ENCODE assay signal across 21 cellular contexts in genomic region chr5:179130101-179130681, GRCh38.
DNase-seq lines count a peak whose midpoint lies in the region; ATAC-seq, FAIRE-seq and TF ChIP-seq lines count a peak whose summit lies in the region.
"Had no signal": no experiment of that assay in that cellular context is flagged by ENCODE, and none has a peak within 500 bp of the region (broad histone marks: within the 10 kb centered on the region; RNA-seq: fewer than 3 reads in every experiment).

No MANE protein-coding gene starts in this region.

- ATAC-seq in GM21381 (IDR thresholded peaks at IDR 0.05; ENCODE audit: unreplicated experiment): no peak
- ATAC-seq: HepG2 had no signal

- TF ChIP-seq CTCF in left ventricle myocardium inferior (IDR thresholded peaks at IDR 0.05; ENCODE audit: borderline replicate concordance): no peak
- TF ChIP-seq CTCF in kidney (IDR thresholded peaks at IDR 0.05; ENCODE audit: borderline replicate concordance, extremely low read depth, insufficient read depth): no peak

- no peak overlapping the region for H3K27ac ChIP-seq in left ventricle myocardium inferior (replicated peaks)
- H3K27ac ChIP-seq in kidney (ENCODE audit: low read depth in 2 of 2, low read length in 2 of 2): no peak overlapping the region

- no peak overlapping the region for H3K4me3 Mint-ChIP-seq in activated naive CD4-positive, alpha-beta T cell treated with anti-CD3 and anti-CD28 coated beads for 36 hours
- H3K4me3 Mint-ChIP-seq: B cell; CD4-positive, alpha-beta memory T cell had no signal

- FAIRE-seq in kidney (lab: Jason Lieb, UNC): no peak
- FAIRE-seq: A204.1, D721Med, G401.6, GM12891, H1, HepG2, HTR-8/SVneo had no signal

- no peaks in the 10 kb centered on the region for H3K36me3 Mint-ChIP-seq in activated naive CD4-positive, alpha-beta T cell treated with anti-CD3 and anti-CD28 coated beads for 36 hours (ENCODE audit: low read depth)
- H3K36me3 Mint-ChIP-seq: CD4-positive, alpha-beta memory T cell had no signal

- CTCF ChIA-PET in activated naive CD4-positive, alpha-beta T cell treated with anti-CD3 and anti-CD28 coated beads for 36 hours (lab: Charles Lee): no interaction called here

- no peaks in the 10 kb centered on the region for H3K9me3 Mint-ChIP-seq in activated naive CD4-positive, alpha-beta T cell treated with anti-CD3 and anti-CD28 coated beads for 36 hours

- H3K4me3 ChIP-seq in left ventricle myocardium inferior (no peak overlapping the region), kidney (ENCODE audit: low read length in 2 of 2) (no peak overlapping the region)
- H3K4me3 ChIP-seq: HAP-1 had no signal

- H3K9me3 ChIP-seq in left ventricle myocardium inferior (replicated peaks): no peaks in the 10 kb centered on the region
- no peaks in the 10 kb centered on the region for H3K9me3 ChIP-seq in kidney (ENCODE audit: control insufficient read depth in 1 of 2, low read length in 2 of 2)
- H3K9me3 ChIP-seq: HAP-1 had no signal

- DNase-seq in cardiac septum (ENCODE audit: low spot score) (peak; percentile 69), left ventricle myocardium inferior (no peak), kidney (peak; percentile 41), posterior vena cava (ENCODE audit: low spot score) (peak; percentile 77), iPS-NIHi11 (ENCODE audit: low spot score) (no peak)
- DNase-seq in activated naive CD4-positive, alpha-beta T cell treated with anti-CD3 and anti-CD28 coated beads for 36 hours: no peak
- DNase-seq: C1 segment of cervical spinal cord; CD4-positive, alpha-beta memory T cell; DMS153; DMS79 treated with DMSO at 0.1 percent for 48 hours; EL had no signal

- H3K36me3 ChIP-seq in left ventricle myocardium inferior: no peaks in the 10 kb centered on the region
- H3K36me3 ChIP-seq in kidney (ENCODE audit: control insufficient read depth in 1 of 2, insufficient read depth in 2 of 2, low read length in 2 of 2): no peaks in the 10 kb centered on the region
- H3K36me3 ChIP-seq: HAP-1 had no signal

- intact Hi-C loops in cardiac septum (cut with DNase I) (no loop called here), left ventricle myocardium inferior (cut with micrococcal nuclease) (no loop called here), kidney (cut with DNase I) (no loop called here), posterior vena cava (cut with DNase I) (no loop called here)
- intact Hi-C loops in activated naive CD4-positive, alpha-beta T cell treated with anti-CD3 and anti-CD28 coated beads for 36 hours (cut with micrococcal nuclease): no loop called here

- H3K4me1 ChIP-seq in left ventricle myocardium inferior (no peaks in the 10 kb centered on the region), kidney (ENCODE audit: control insufficient read depth in 1 of 2, insufficient read depth in 1 of 2, low read depth in 1 of 2, low read length in 2 of 2) (no peaks in the 10 kb centered on the region)
- H3K4me1 ChIP-seq: HAP-1 had no signal

- no peak overlapping the region for H3K9ac ChIP-seq in kidney (ENCODE audit: low read length in 2 of 2)

- peaks cover 5% of the 10 kb centered on the region for H3K27me3 Mint-ChIP-seq in activated naive CD4-positive, alpha-beta T cell treated with anti-CD3 and anti-CD28 coated beads for 36 hours (ENCODE audit: low read depth)
- H3K27me3 Mint-ChIP-seq: B cell; CD4-positive, alpha-beta memory T cell had no signal

- H3K27ac Mint-ChIP-seq in activated naive CD4-positive, alpha-beta T cell treated with anti-CD3 and anti-CD28 coated beads for 36 hours: no peak overlapping the region
- H3K27ac Mint-ChIP-seq: B cell; CD4-positive, alpha-beta memory T cell had no signal

- H3K4me1 Mint-ChIP-seq in activated naive CD4-positive, alpha-beta T cell treated with anti-CD3 and anti-CD28 coated beads for 36 hours (ENCODE audit: low read depth): no peaks in the 10 kb centered on the region
- H3K4me1 Mint-ChIP-seq: B cell; CD4-positive, alpha-beta memory T cell had no signal

- H3K27me3 ChIP-seq in left ventricle myocardium inferior (ENCODE audit: low read depth): peaks cover 10% of the 10 kb centered on the region

Comparison
In these comparisons a context has a peak if more than half of its experiments do, and no peak if none do; other contexts are left out.
1. DNase-seq: peak in cardiac septum (single experiment), kidney (single experiment) and posterior vena cava (single experiment); none in left ventricle myocardium inferior (single experiment), iPS-NIHi11 (single experiment) and activated naive CD4-positive, alpha-beta T cell treated with anti-CD3 and anti-CD28 coated beads for 36 hours (single experiment).